In genomic region chr7:91922857-91923256, GRCh38 we compare ENCODE assay signal across 24 cellular contexts.
"Had no signal": no experiment of that assay in that cellular context is flagged by ENCODE, and none has a peak within 500 bp of the region (broad histone marks: within the 10 kb centered on the region; RNA-seq: fewer than 3 reads in every experiment).

No MANE protein-coding gene starts in this region.

- H3K36me3 ChIP-seq: left ventricle myocardium inferior, pancreas, prostate gland, suprapubic skin, thoracic aorta, tibial artery, upper lobe of right lung had no signal

- H3K27ac ChIP-seq: left ventricle myocardium inferior, pancreas, prostate gland, skin epidermis, suprapubic skin, thoracic aorta, tibial artery, upper lobe of right lung had no signal

- H3K27me3 ChIP-seq: pancreas, suprapubic skin, tibial artery, upper lobe of right lung had no signal

- DNase-seq: hippocampal formation; kidney glomerular epithelial cell; left ventricle myocardium inferior; mesendoderm; naive B cell; natural killer cell; pancreas; posterior cingulate gyrus; retina; right cardiac atrium; stimulated activated CD4-positive, alpha-beta T cell treated with anti-CD3 and anti-CD28 coated beads, Interleukin-12 subunit alpha, Interleukin-12 subunit beta, amount 100 ng/mL, for 4 hours; stimulated activated CD4-positive, alpha-beta T cell treated with anti-CD3 and anti-CD28 coated beads, Interleukin-15, amount 100 ng/mL, for 24 hours; stimulated activated CD4-positive, alpha-beta T cell treated with anti-CD3 and anti-CD28 coated beads, Interleukin-2, amount 100 ng/mL, for 24 hours; stimulated activated CD4-positive, alpha-beta T cell treated with anti-CD3 and anti-CD28 coated beads, Interleukin-4, amount 100 ng/mL, for 1 hour; stimulated activated naive B cell treated with anti-CD40 and anti-IgM and Interleukin-4, amounts not matched to agents 10 μg/mL and 1 μg/mL and 100 μg/mL, for 72 hours; tibial artery; trophoblast cell; upper lobe of right lung had no signal

- H3K4me1 ChIP-seq: left ventricle myocardium inferior, pancreas, prostate gland, suprapubic skin, tibial artery, upper lobe of right lung had no signal

- H3K9me3 ChIP-seq: left ventricle myocardium inferior, pancreas, prostate gland, suprapubic skin, thoracic aorta, tibial artery, upper lobe of right lung had no signal

- ATAC-seq: natural killer cell; pancreas; right cardiac atrium; sciatic nerve; stimulated activated naive B cell treated with anti-CD40 and anti-IgM and Interleukin-4, amounts not matched to agents 10 μg/mL and 1 μg/mL and 100 μg/mL, for 72 hours; upper lobe of right lung had no signal

- H3K4me3 ChIP-seq: left ventricle myocardium inferior, lung, pancreas, prostate gland, skin epidermis, suprapubic skin, thoracic aorta, tibial artery, upper lobe of right lung had no signal
